In the genomic region with DNA sequence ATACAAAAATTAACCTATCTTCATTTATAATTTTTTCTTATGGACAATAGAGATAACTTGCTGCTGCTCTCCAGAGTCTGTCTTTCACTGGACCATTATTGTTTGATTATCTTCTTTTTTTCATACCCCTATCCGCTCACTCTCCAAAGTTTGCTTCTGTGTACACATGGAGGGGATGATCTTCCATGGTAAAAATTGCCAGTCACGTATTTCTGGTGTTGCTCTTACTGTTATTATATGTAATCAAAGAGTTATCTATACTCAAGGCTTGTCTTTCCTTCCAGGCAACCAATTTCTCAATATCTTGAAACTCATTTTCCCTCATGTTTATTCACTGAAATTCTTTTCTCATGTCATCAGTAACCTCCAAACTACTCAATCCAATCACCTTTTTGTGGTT, we compare ENCODE assay signal across 21 cellular contexts.
DNase-seq lines count a peak whose midpoint lies in the region; ATAC-seq, FAIRE-seq and TF ChIP-seq lines count a peak whose summit lies in the region.
"Had no signal": no experiment of that assay in that cellular context is flagged by ENCODE, and none has a peak within 500 bp of the region (broad histone marks: within the 10 kb centered on the region; RNA-seq: fewer than 3 reads in every experiment).

No MANE protein-coding gene starts in this region.

- H3K4me1 Mint-ChIP-seq in effector memory CD8-positive, alpha-beta T cell (ENCODE audit: low read depth in 2 of 2): no peaks in the 10 kb centered on the region
- H3K4me1 Mint-ChIP-seq: B cell had no signal

- 3% methylated on average over 2 of the region's 2 CpGs for WGBS in HepG2 (ENCODE audit: low lambda C conversion rate)
- 74% methylated on average over 2 of the region's 2 CpGs for WGBS in right lobe of liver (ENCODE audit: insufficient coverage, low coverage, low lambda C conversion rate, missing lambda C conversion rate)
- whole genome bisulfite sequencing in IMR-90 (ENCODE audit: extremely low coverage in 2 of 2, insufficient read length in 1 of 2), 2 experiments: no CpG with 5 or more reads among the region's 2 CpGs

- no peak for TF ChIP-seq CTCF in HepG2 (CRISPR knock-in tag; IDR thresholded peaks at IDR 0.05)
- TF ChIP-seq CTCF in right lobe of liver (IDR thresholded peaks at IDR 0.05): no peak
- TF ChIP-seq CTCF in IMR-90 (conservative IDR thresholded peaks at IDR 0.05; ENCODE audit: low read depth, low read length): no peak

- H3K9me1 ChIP-seq in IMR-90 (ENCODE audit: insufficient read depth, low read length): no peaks in the 10 kb centered on the region

- no peak overlapping the region for H3K4ac ChIP-seq in IMR-90 (ENCODE audit: low read depth, low read length)

- no peak overlapping the region for H4K5ac ChIP-seq in IMR-90 (ENCODE audit: low read depth, low read length)

- H3K27me3 Mint-ChIP-seq in effector memory CD8-positive, alpha-beta T cell: no peaks in the 10 kb centered on the region
- H3K27me3 Mint-ChIP-seq: B cell had no signal

- H3K18ac ChIP-seq in IMR-90 (ENCODE audit: low read depth, low read length): no peak overlapping the region

- no peaks in the 10 kb centered on the region for H3K79me2 ChIP-seq in HepG2 (ENCODE audit: insufficient read depth, low read length)

- no peak overlapping the region for H3K27ac Mint-ChIP-seq in effector memory CD8-positive, alpha-beta T cell
- H3K27ac Mint-ChIP-seq: B cell; CD4-positive, alpha-beta T cell; CD8-positive, alpha-beta T cell had no signal

- no peaks in the 10 kb centered on the region for H3K36me3 Mint-ChIP-seq in effector memory CD8-positive, alpha-beta T cell (ENCODE audit: insufficient read depth)
- H3K36me3 Mint-ChIP-seq: CD8-positive, alpha-beta T cell had no signal

- no peak for ATAC-seq in HepG2
- no peak for ATAC-seq in right lobe of liver
- no peak for ATAC-seq in IMR-90 (ENCODE audit: low read depth)
- ATAC-seq in effector memory CD8-positive, alpha-beta T cell (replicated peaks): no peak
- ATAC-seq: CD8-positive, alpha-beta T cell had no signal

- H3K4me3 Mint-ChIP-seq in effector memory CD8-positive, alpha-beta T cell: no peak overlapping the region
- H3K4me3 Mint-ChIP-seq: B cell; CD4-positive, alpha-beta T cell; CD8-positive, alpha-beta T cell had no signal

- H3K36me3 ChIP-seq in HepG2 (replicated peaks in 1 of 2; ENCODE audit: control insufficient read depth in 1 of 2, insufficient read depth in 2 of 2, low read length in 2 of 2): no peaks in the 10 kb centered on the region
- H3K36me3 ChIP-seq in right lobe of liver: no peaks in the 10 kb centered on the region
- no peaks in the 10 kb centered on the region for H3K36me3 ChIP-seq in IMR-90 (ENCODE audit: control insufficient read depth, insufficient read depth, low read length)
- H3K36me3 ChIP-seq: BLaER1 treated with 17β-estradiol and CSF1 and Interleukin-3, amounts not matched to agents 10 nM and 100 nM had no signal

- FAIRE-seq in HepG2 (lab: Jason Lieb, UNC): no peak
- FAIRE-seq: A204.1, D721Med, G401.6, GM12891, GM19239 had no signal

- H3K4me3 ChIP-seq in HepG2 (replicated peaks in 1 of 3; ENCODE audit: insufficient read depth in 1 of 3, low read depth in 2 of 3, low read length in 3 of 3) (no peak overlapping the region), right lobe of liver (no peak overlapping the region), IMR-90 (ENCODE audit: insufficient read depth, low read depth, low read length) (no peak overlapping the region)
- H3K4me3 ChIP-seq: BLaER1 treated with 17β-estradiol and CSF1 and Interleukin-3, amounts not matched to agents 10 nM and 100 nM had no signal

- H3K9me3 ChIP-seq in HepG2 (ENCODE audit: low read length): no peaks in the 10 kb centered on the region
- H3K9me3 ChIP-seq in right lobe of liver: no peaks in the 10 kb centered on the region
- no peaks in the 10 kb centered on the region for H3K9me3 ChIP-seq in IMR-90 (ENCODE audit: control insufficient read depth, insufficient read depth, low read length)
- H3K9me3 ChIP-seq: BLaER1 treated with 17β-estradiol and CSF1 and Interleukin-3, amounts not matched to agents 10 nM and 100 nM; Caco-2 had no signal

- in situ Hi-C loops in HepG2 (cut with HindIII; ENCODE audit: extremely low pct_ligation_motif_present, low pct_unique_long_range_greater_than_20kb): no loop called here
- in situ Hi-C loops in IMR-90 (cut with MboI; ENCODE audit: low sequenced_read_pairs): no loop called here

- DNase-seq in HepG2 (ENCODE audit: low spot score): no peak
- DNase-seq in right lobe of liver: no peak
- DNase-seq in IMR-90: peak; percentile 4
- no peak for DNase-seq in effector CD4-positive, alpha-beta T cell
- DNase-seq in effector memory CD8-positive, alpha-beta T cell: no peak
- DNase-seq: 8988T; AML-193; Caco-2; Calu3; CD4-positive, alpha-beta T cell; CD8-positive, alpha-beta T cell; DMS79 treated with DMSO at 0.1 percent for 48 hours; GF-D8 had no signal

- H2AK5ac ChIP-seq in IMR-90 (ENCODE audit: low read depth, low read length): no peak overlapping the region

- H3K9ac ChIP-seq in HepG2 (ENCODE audit: insufficient read depth, low read depth, low read length) (no peak overlapping the region), IMR-90 (ENCODE audit: low read depth, low read length) (no peak overlapping the region)
- H3K9ac ChIP-seq: BLaER1 treated with 17β-estradiol and CSF1 and Interleukin-3, amounts not matched to agents 10 nM and 100 nM had no signal

- H3K27me3 ChIP-seq in HepG2 (ENCODE audit: control insufficient read depth in 1 of 2, insufficient read depth in 2 of 2, low read length in 2 of 2): no peaks in the 10 kb centered on the region
- H3K27me3 ChIP-seq in right lobe of liver: no peaks in the 10 kb centered on the region
- H3K27me3 ChIP-seq in IMR-90 (ENCODE audit: control insufficient read depth, insufficient read depth, low read length): no peaks in the 10 kb centered on the region
- H3K27me3 ChIP-seq: BLaER1 treated with 17β-estradiol and CSF1 and Interleukin-3, amounts not matched to agents 10 nM and 100 nM had no signal

- H4K91ac ChIP-seq in IMR-90 (ENCODE audit: insufficient read depth, low read depth, low read length): no peak overlapping the region

- no peaks in the 10 kb centered on the region for H3K4me1 ChIP-seq in HepG2 (ENCODE audit: insufficient read depth, low read length)
- no peaks in the 10 kb centered on the region for H3K4me1 ChIP-seq in right lobe of liver
- no peaks in the 10 kb centered on the region for H3K4me1 ChIP-seq in IMR-90 (ENCODE audit: control insufficient read depth, insufficient read depth, low read length)
- H3K4me1 ChIP-seq: BLaER1 treated with 17β-estradiol and CSF1 and Interleukin-3, amounts not matched to agents 10 nM and 100 nM; Caco-2 had no signal

- intact Hi-C loops in HepG2 (cut with micrococcal nuclease; ENCODE audit: unreplicated experiment): no loop called here
- intact Hi-C loops in right lobe of liver (cut with DNase I): no loop called here
- intact Hi-C loops in IMR-90 (cut with micrococcal nuclease): no loop called here

- TF ChIP-seq RAD21 in HepG2 (CRISPR knock-in tag; IDR thresholded peaks at IDR 0.05): no peak
- TF ChIP-seq RAD21 in IMR-90 (IDR thresholded peaks at IDR 0.05; ENCODE audit: low read length): no peak

- H2AFZ ChIP-seq in HepG2 (ENCODE audit: low read length): no peak overlapping the region
- H2AFZ ChIP-seq in IMR-90 (replicated peaks; ENCODE audit: low read length, poor library complexity): no peak overlapping the region

- H2BK120ac ChIP-seq in IMR-90 (ENCODE audit: low read depth, low read length): no peak overlapping the region

- H2AK9ac ChIP-seq in IMR-90 (replicated peaks; ENCODE audit: low read depth, low read length, poor library complexity): no peak overlapping the region

- H4K20me1 ChIP-seq in HepG2 (ENCODE audit: insufficient read depth, low read length) (no peaks in the 10 kb centered on the region), IMR-90 (ENCODE audit: insufficient read depth, low read length) (no peaks in the 10 kb centered on the region)
- H4K20me1 ChIP-seq: BLaER1 treated with 17β-estradiol and CSF1 and Interleukin-3, amounts not matched to agents 10 nM and 100 nM had no signal

- no peak overlapping the region for H3K23ac ChIP-seq in IMR-90 (ENCODE audit: low read depth, low read length)

- no peak overlapping the region for H2BK15ac ChIP-seq in IMR-90 (ENCODE audit: low read depth, low read length)

- POLR2A ChIA-PET in HepG2 (lab: Yijun Ruan, JAX): no interaction called here
- POLR2A ChIA-PET in IMR-90 (lab: Charles Lee; ENCODE audit: unreplicated experiment): no interaction called here

- no peaks in the 10 kb centered on the region for H3K79me1 ChIP-seq in IMR-90 (ENCODE audit: low read depth in 1 of 2, low read length in 2 of 2)

- H3K14ac ChIP-seq in IMR-90 (replicated peaks; ENCODE audit: low read depth, low read length): no peak overlapping the region

- no peak for TF ChIP-seq POLR2A in HepG2 (IDR thresholded peaks at IDR 0.05; ENCODE audit: insufficient read depth in 1 of 2, low read depth in 2 of 2, low read length in 2 of 2)
- no peak for TF ChIP-seq POLR2A in right lobe of liver (IDR thresholded peaks at IDR 0.05)
- no peak for TF ChIP-seq POLR2A in IMR-90 (IDR thresholded peaks at IDR 0.05; ENCODE audit: low read depth, low read length)

- no peaks in the 10 kb centered on the region for H3K9me3 Mint-ChIP-seq in effector memory CD8-positive, alpha-beta T cell
- H3K9me3 Mint-ChIP-seq: CD4-positive, alpha-beta T cell; CD8-positive, alpha-beta T cell had no signal

- dilution Hi-C loops in IMR-90 (cut with HindIII; ENCODE audit: low sequenced_read_pairs, unreplicated experiment): no loop called here

- TF ChIP-seq EP300 in HepG2 (IDR thresholded peaks at IDR 0.05; ENCODE audit: low read depth in 2 of 2, low read length in 2 of 2): no peak
- TF ChIP-seq EP300 in HepG2 (CRISPR knock-in tag; IDR thresholded peaks at IDR 0.05; ENCODE audit: borderline replicate concordance): no peak

- H3K27ac ChIP-seq in HepG2 (ENCODE audit: extremely low read length, insufficient read depth, low read length) (no peak overlapping the region), right lobe of liver (no peak overlapping the region), IMR-90 (ENCODE audit: insufficient read depth, low read length) (no peak overlapping the region)
- H3K27ac ChIP-seq: BLaER1 treated with 17β-estradiol and CSF1 and Interleukin-3, amounts not matched to agents 10 nM and 100 nM; C4-2B had no signal

- CTCF ChIA-PET in HepG2 (lab: Yijun Ruan, JAX; ENCODE audit: low intra/inter-chr PET ratio, low total read pairs) (no interaction called here), IMR-90 (lab: Yijun Ruan, JAX) (no interaction called here)

- no peak overlapping the region for H4K8ac ChIP-seq in IMR-90 (ENCODE audit: low read depth in 2 of 2, low read length in 2 of 2)

- BruUV-seq in HepG2 (replicated peaks; lab: Mats Ljungman, UMichigan) (no TSS peak), IMR-90 (replicated peaks; lab: Mats Ljungman, UMichigan) (no TSS peak)

- H3K56ac ChIP-seq in IMR-90 (ENCODE audit: extremely low read depth, insufficient read depth, low read length): no peak overlapping the region

- no peak overlapping the region for H2BK5ac ChIP-seq in IMR-90 (ENCODE audit: low read depth, low read length, poor library complexity, severe bottlenecking)

- no peak overlapping the region for H3K4me2 ChIP-seq in HepG2 (ENCODE audit: low read depth, low read length)
- no peak overlapping the region for H3K4me2 ChIP-seq in IMR-90 (ENCODE audit: low read depth, low read length)
- H3K4me2 ChIP-seq: BLaER1 treated with 17β-estradiol and CSF1 and Interleukin-3, amounts not matched to agents 10 nM and 100 nM had no signal

- H2BK20ac ChIP-seq in IMR-90 (ENCODE audit: low read depth, low read length): no peak overlapping the region

TF ChIP-seq in IMR-90, 13 proteins besides CTCF, POLR2A, EP300 and RAD21 (continues in another document):
- peak; percentile 40 for TF ChIP-seq NFE2L2 (IDR thresholded peaks at IDR 0.05; ENCODE audit: low read depth, low read length)
